6 cellular contexts compared by ENCODE assay signal in genomic region chr5:139393497-139394122, GRCh38. TPM values are rescaled to one million over a fixed set of nuclear protein-coding genes. Genes with fewer than 3 reads are reported as not detected.
DNase-seq lines count a peak whose midpoint lies in the region; TF ChIP-seq lines count a peak whose summit lies in the region.

No MANE protein-coding gene starts in this region.

- no peaks in the 10 kb centered on the region for H3K9me3 ChIP-seq in colonic mucosa

- DNase-seq in Jurkat, Clone E6-1 (ENCODE audit: low read depth, low spot score) = no peak
- no peak for DNase-seq in colonic mucosa
- no peak for DNase-seq in retinal pigment epithelial cell (ENCODE audit: low read depth)
- no peak for DNase-seq in NK-92 (lab: John Stamatoyannopoulos, UW; ENCODE audit: unreplicated experiment)
- DNase-seq in NCI-H82 treated with DMSO at 0.1 percent for 48 hours (lab: John Stamatoyannopoulos, UW; ENCODE audit: unreplicated experiment) = no peak
- no peak for DNase-seq in GM10266 (ENCODE audit: extremely low spot score)

- no peaks in the 10 kb centered on the region for H3K36me3 ChIP-seq in colonic mucosa

- H3K27me3 ChIP-seq in colonic mucosa = peaks cover 6% of the 10 kb centered on the region

- H3K27ac ChIP-seq in colonic mucosa = no peak overlapping the region

- H3K4me3 ChIP-seq in Jurkat, Clone E6-1 (ENCODE audit: low read length) = peak overlapping the region; percentile 99
- H3K4me3 ChIP-seq in colonic mucosa = peak overlapping the region; percentile 53
- H3K4me3 ChIP-seq in retinal pigment epithelial cell (ENCODE audit: low read length) = peak overlapping the region; percentile 37

- TF ChIP-seq CTCF in colonic mucosa (IDR thresholded peaks at IDR 0.05) (no peak), retinal pigment epithelial cell (conservative IDR thresholded peaks at IDR 0.05; ENCODE audit: low read depth, low read length) (no peak), GM10266 (IDR thresholded peaks at IDR 0.05; ENCODE audit: control insufficient read depth, insufficient read depth, low read depth, missing control alignments) (no peak)

- intact Hi-C loops in colonic mucosa (cut with DNase I) = loop anchor here (5.0 to 10.0 kb wide), 2 partner anchors 51 to 99 kb away; partner anchors contain the start of genes MATR3 and PAIP2

- peaks cover 13% of the 10 kb centered on the region for H3K4me1 ChIP-seq in colonic mucosa

- peak overlapping the region; percentile 51 to 52 for H3K9ac ChIP-seq in colonic mucosa (ENCODE audit: low read depth in 2 of 2, low read length in 2 of 2)

RNA-seq across cellular contexts. Expression of gene PROB1, which starts 1.3 kb away (rescaled TPM):
- 4.0 TPM for polyA plus RNA-seq in Jurkat, Clone E6-1 (2012; ENCODE audit: insufficient read depth, insufficient read length)
- total RNA-seq in colonic mucosa = under 1 TPM; 0.48 to 0.96 TPM

RNA-seq across cellular contexts. Expression of gene MZB1, which starts 3.9 kb away (rescaled TPM):
- 301 TPM for polyA plus RNA-seq in Jurkat, Clone E6-1 (2012; ENCODE audit: insufficient read depth, insufficient read length)
- 10 to 100 TPM; 10.6 to 13.2 TPM for total RNA-seq in colonic mucosa

RNA-seq across cellular contexts. Expression of gene SPATA24, which starts 10.3 kb away (rescaled TPM):
- polyA plus RNA-seq in Jurkat, Clone E6-1 (2012; ENCODE audit: insufficient read depth, insufficient read length) = 11.2 TPM
- 1 to 10 TPM; 2.9 to 3.9 TPM for total RNA-seq in colonic mucosa

RNA-seq across cellular contexts. Expression of gene SLC23A1, which starts 10.5 kb away (rescaled TPM):
- 7.0 TPM for polyA plus RNA-seq in Jurkat, Clone E6-1 (2012; ENCODE audit: insufficient read depth, insufficient read length)
- total RNA-seq in colonic mucosa = 1 to 10 TPM; 5.0 to 7.0 TPM

RNA-seq across cellular contexts. Expression of gene DNAJC18, which starts 45.7 kb away (rescaled TPM):
- polyA plus RNA-seq in Jurkat, Clone E6-1 (2012; ENCODE audit: insufficient read depth, insufficient read length) = 18.7 TPM
- total RNA-seq in colonic mucosa = 1 to 10 TPM; 3.6 to 5.7 TPM

Comparison
In these comparisons a context has a peak if more than half of its experiments do, and no peak if none do; other contexts are left out.
1. H3K4me3 ChIP-seq: peak in every context shown above with its lines; median percentile 99 in Jurkat, Clone E6-1; 53 in colonic mucosa; 37 in retinal pigment epithelial cell.